ENCODE assay signal across 28 cellular contexts in the genomic region with DNA sequence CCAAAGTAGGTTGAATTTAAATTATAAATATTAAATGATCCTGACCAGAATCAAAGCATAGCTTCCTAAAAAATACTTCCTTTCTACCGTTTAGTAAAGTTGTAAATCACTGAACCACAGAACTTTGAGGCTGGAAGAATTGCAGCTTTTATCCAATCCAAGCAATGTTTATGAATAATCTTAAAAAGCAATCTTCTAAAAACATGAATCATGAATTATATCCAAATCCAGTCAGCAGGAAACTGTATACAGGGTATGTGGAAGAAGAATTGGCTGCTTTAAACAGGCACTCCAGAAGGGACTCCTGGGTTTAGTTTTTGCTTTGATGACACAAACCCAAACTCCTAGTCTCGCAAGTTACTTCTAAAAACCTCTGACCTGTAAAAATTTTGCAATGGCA. TPM values are rescaled to one million over a fixed set of nuclear protein-coding genes. Genes with fewer than 3 reads are reported as not detected.
DNase-seq lines count a peak whose midpoint lies in the region; ATAC-seq and TF ChIP-seq lines count a peak whose summit lies in the region.
"Had no signal": no experiment of that assay in that cellular context is flagged by ENCODE, and none has a peak within 500 bp of the region (broad histone marks: within the 10 kb centered on the region; RNA-seq: fewer than 3 reads in every experiment).

No MANE protein-coding gene starts in this region.

- no peak overlapping the region for H3K27ac ChIP-seq in CD4-positive, CD25-positive, alpha-beta regulatory T cell (ENCODE audit: insufficient read depth, low read length, poor library complexity, severe bottlenecking)
- H3K27ac ChIP-seq in dorsolateral prefrontal cortex: peak overlapping the region in 2 of 59 donors; percentile 3 to 9
- H3K27ac ChIP-seq: BLaER1 treated with 17β-estradiol and CSF1 and Interleukin-3, amounts not matched to agents 10 nM and 100 nM; colonic mucosa; pancreas had no signal

- peaks cover 19% of the 10 kb centered on the region for H3K4me1 ChIP-seq in CD4-positive, CD25-positive, alpha-beta regulatory T cell (ENCODE audit: control insufficient read depth, insufficient read depth, low read length, poor library complexity, severe bottlenecking)
- H3K4me1 ChIP-seq: Caco-2, colonic mucosa, pancreas, uterus had no signal

- H3K4me1 Mint-ChIP-seq in CD4-positive, CD25-positive, alpha-beta regulatory T cell: peaks cover 19 to 56% (median 37%) of the 10 kb centered on the region in 4 donors

- intact Hi-C loops in dorsolateral prefrontal cortex (cut with DNase I): no loop called here

- H3K27me3 Mint-ChIP-seq in CD4-positive, CD25-positive, alpha-beta regulatory T cell: no peaks in the 10 kb centered on the region
- H3K27me3 Mint-ChIP-seq: activated CD4-positive, alpha-beta T cell treated with anti-CD3 and anti-CD28 coated beads, Interleukin-2, amount 10 ng/mL, durations not matched to agents 7 days and 5 days; activated T-cell treated with anti-CD3 and anti-CD28 coated beads, Interleukin-2, amount 50 U/mL, for 24 hours; effector memory CD8-positive, alpha-beta T cell had no signal

- peak overlapping the region in 2 of 3 donors; percentile 23 to 77 for H3K27ac Mint-ChIP-seq in CD4-positive, CD25-positive, alpha-beta regulatory T cell
- H3K27ac Mint-ChIP-seq: activated T-cell treated with anti-CD3 and anti-CD28 coated beads, Interleukin-2, amount 50 U/mL, for 24 hours had no signal

- no peak overlapping the region for H3K4me3 Mint-ChIP-seq in CD4-positive, CD25-positive, alpha-beta regulatory T cell
- H3K4me3 Mint-ChIP-seq: activated CD4-positive, alpha-beta T cell treated with anti-CD3 and anti-CD28 coated beads, Interleukin-2, amount 10 ng/mL, durations not matched to agents 7 days and 5 days; activated T-cell treated with anti-CD3 and anti-CD28 coated beads, Interleukin-2, amount 50 U/mL, for 24 hours; effector memory CD8-positive, alpha-beta T cell had no signal

- H3K36me3 Mint-ChIP-seq in CD4-positive, CD25-positive, alpha-beta regulatory T cell: peaks cover 58% of the 10 kb centered on the region

- no peak for ATAC-seq in CD4-positive, CD25-positive, alpha-beta regulatory T cell (ENCODE audit: low read depth in 2 of 2)
- ATAC-seq in HG03439 (IDR thresholded peaks at IDR 0.05; ENCODE audit: unreplicated experiment): no peak
- ATAC-seq: effector memory CD8-positive, alpha-beta T cell; HCT116 had no signal

- H3K27me3 ChIP-seq in CD4-positive, CD25-positive, alpha-beta regulatory T cell (ENCODE audit: control insufficient read depth, insufficient read depth, low read length): no peaks in the 10 kb centered on the region
- no peaks in the 10 kb centered on the region for H3K27me3 ChIP-seq in dorsolateral prefrontal cortex
- H3K27me3 ChIP-seq: adrenal gland, colonic mucosa, gastrocnemius medialis, MG63, pancreas, uterus had no signal

- no peaks in the 10 kb centered on the region for H3K9me3 Mint-ChIP-seq in CD4-positive, CD25-positive, alpha-beta regulatory T cell
- H3K9me3 Mint-ChIP-seq: activated T-cell treated with anti-CD3 and anti-CD28 coated beads, Interleukin-2, amount 50 U/mL, for 24 hours; effector memory CD8-positive, alpha-beta T cell had no signal

- H3K4me3 ChIP-seq in CD4-positive, CD25-positive, alpha-beta regulatory T cell (ENCODE audit: low read depth, low read length): no peak overlapping the region
- no peak overlapping the region for H3K4me3 ChIP-seq in dorsolateral prefrontal cortex
- H3K4me3 ChIP-seq: adrenal gland; BLaER1 treated with 17β-estradiol and CSF1 and Interleukin-3, amounts not matched to agents 10 nM and 100 nM; colonic mucosa; gastrocnemius medialis; MG63; mucosa of descending colon; pancreas; uterus had no signal

- H3K9me3 ChIP-seq in CD4-positive, CD25-positive, alpha-beta regulatory T cell (ENCODE audit: control insufficient read depth in 2 of 2, low read length in 2 of 2): no peaks in the 10 kb centered on the region
- H3K9me3 ChIP-seq: adrenal gland, Caco-2, colonic mucosa, gastrocnemius medialis, MG63, mucosa of descending colon, pancreas, uterus had no signal

- peaks cover 44% of the 10 kb centered on the region for H3K36me3 ChIP-seq in CD4-positive, CD25-positive, alpha-beta regulatory T cell (ENCODE audit: control insufficient read depth, insufficient read depth, low read length)
- H3K36me3 ChIP-seq: colonic mucosa, uterus had no signal

- TF ChIP-seq CTCF in dorsolateral prefrontal cortex (IDR thresholded peaks at IDR 0.05 in 54 of 56, conservative IDR thresholded peaks at IDR 0.05 in 2 of 56; ENCODE audit: low read depth in 1 of 56, partially characterized antibody in 56 of 56): no peak

- DNase-seq in CD4-positive, CD25-positive, alpha-beta regulatory T cell: no peak
- peak; percentile 44 for DNase-seq in ELR (ENCODE audit: low read depth)
- DNase-seq in amniotic epithelial cell (ENCODE audit: low read depth): peak; percentile 58
- peak; percentile 18 to 29 for DNase-seq in lung microvascular endothelial cell (ENCODE audit: low read depth in 2 of 2)
- no peak for DNase-seq in stimulated activated naive CD4-positive, alpha-beta T cell (lab: John Stamatoyannopoulos, UW)
- DNase-seq in stimulated activated naive CD4-positive, alpha-beta T cell treated with Interleukin-2 at 50 U/mL for 16 hours (lab: John Stamatoyannopoulos, UW): no peak
- no peak for DNase-seq in dorsolateral prefrontal cortex
- DNase-seq: activated CD4-positive, alpha-beta T cell treated with anti-CD3 and anti-CD28 coated beads, Interleukin-2, amount 10 ng/mL, durations not matched to agents 7 days and 5 days; activated T-cell treated with anti-CD3 and anti-CD28 coated beads, Interleukin-2, amount 50 U/mL, for 24 hours; adrenal gland; Caco-2; colonic mucosa; DMS79 treated with DMSO at 0.1 percent for 48 hours; effector memory CD8-positive, alpha-beta T cell; gastrocnemius medialis; MG63; mucosa of descending colon; NCI-H1105 treated with DMSO at 0.1 percent for 48 hours; NCI-H1930; NCI-H2227 treated with DMSO at 0.1 percent for 48 hours; pancreas; retina; RPMI8226; stimulated activated CD4-positive, alpha-beta T cell treated with anti-CD3 and anti-CD28 coated beads, Interleukin-4, amount 100 ng/mL, for 1 hour; uterus had no signal

RNA-seq across cellular contexts. Expression of gene HEG1, which starts 30.1 kb away (rescaled TPM):
- total RNA-seq in CD4-positive, CD25-positive, alpha-beta regulatory T cell: 24.8 TPM
- 1 to 10 TPM in 3 of 4 donors, under 1 TPM in 1; 0.95 to 3.4 (median 2.1) TPM for polyA plus RNA-seq in CD4-positive, CD25-positive, alpha-beta regulatory T cell
- total RNA-seq in lung microvascular endothelial cell (15.1 and 19.6 TPM in 2 replicates), dorsolateral prefrontal cortex (10 to 100 TPM; 12.8 to 65.6 (median 29.0) TPM)

Comparison
In these comparisons a context has a peak if more than half of its experiments do, and no peak if none do; other contexts are left out.
1. DNase-seq: peak in ELR (single experiment), amniotic epithelial cell (single experiment) and lung microvascular endothelial cell (2 of 2); none in CD4-positive, CD25-positive, alpha-beta regulatory T cell (0 of 3), stimulated activated naive CD4-positive, alpha-beta T cell (0 of 6), stimulated activated naive CD4-positive, alpha-beta T cell treated with Interleukin-2 at 50 U/mL for 16 hours (single experiment) and dorsolateral prefrontal cortex (0 of 10).